ENCODE assay signal across 8 cellular contexts in the genomic region with DNA sequence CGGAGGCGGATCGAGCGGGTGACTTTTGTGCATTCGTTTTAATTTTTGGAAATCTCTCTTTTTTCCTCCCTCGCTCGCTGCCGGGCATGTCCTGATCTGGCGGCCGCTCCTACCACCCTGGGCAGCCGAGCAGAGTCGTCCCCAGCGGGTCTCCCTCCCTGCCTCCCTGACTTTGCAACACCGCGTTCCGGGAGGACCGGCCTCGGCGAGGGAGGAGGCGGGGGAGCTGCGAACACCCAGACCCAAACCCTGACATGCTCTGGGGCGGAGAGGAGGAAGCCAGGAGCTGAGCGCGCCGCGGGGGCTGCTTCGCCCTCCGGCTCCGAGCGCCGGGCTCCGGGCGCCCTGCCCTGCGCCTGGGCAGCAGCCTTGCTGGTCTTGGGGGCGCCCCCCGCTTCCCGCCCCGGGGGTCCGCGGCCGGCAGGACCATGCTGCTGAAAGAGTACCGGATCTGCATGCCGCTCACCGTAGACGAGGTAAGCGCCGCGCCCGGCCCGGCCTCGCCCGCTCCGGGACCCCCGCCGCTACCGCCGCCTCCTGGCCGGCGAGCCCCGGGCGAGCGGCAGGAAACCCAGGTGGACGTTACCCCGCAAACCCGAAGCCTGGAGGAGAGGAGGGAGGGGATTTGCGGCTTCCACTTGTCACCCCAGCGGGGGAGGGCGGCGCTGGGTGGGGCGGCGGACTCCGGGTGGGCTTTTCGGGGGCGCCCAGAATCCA. TPM values are rescaled to one million over a fixed set of nuclear protein-coding genes. Genes with fewer than 3 reads are reported as not detected.
DNase-seq lines count a peak whose midpoint lies in the region; TF ChIP-seq lines count a peak whose summit lies in the region.

No MANE protein-coding gene starts in this region.

- POLR2A ChIA-PET in MCF 10A (lab: Yijun Ruan, JAX) = interaction anchor here (0.6 to 5.6 kb wide), 14 partner anchors 13 to 702 kb away, joined by 3 to 54 read pairs (median 4); partner anchors contain the start of genes NOL11 and PSMD12

- peak overlapping the region; percentile 59 to 92 (median 84) for H3K4me3 ChIP-seq in spleen

- no peak for TF ChIP-seq POLR2A in spleen (IDR thresholded peaks at IDR 0.05)

- H3K27ac Mint-ChIP-seq in IgD-negative memory B cell = peak overlapping the region; percentile 77 to 83 (median 78)
- no peak overlapping the region for H3K27ac Mint-ChIP-seq in MCF 10A (ENCODE audit: low read depth, unreplicated experiment)

- H3K4me1 ChIP-seq in spleen = peaks cover 9 to 76% (median 37%) of the 10 kb centered on the region in 6 donors

- H3K9me3 Mint-ChIP-seq in IgD-negative memory B cell (no peaks in the 10 kb centered on the region), MCF 10A (ENCODE audit: unreplicated experiment) (no peaks in the 10 kb centered on the region)

- DNase-seq in AG08396 (ENCODE audit: low spot score) (peak; percentile 63), GM19238 (ENCODE audit: insufficient read length, low spot score) (peak; percentile 55), T1000 (lab: John Stamatoyannopoulos, UW) (peak; percentile 17), MCF 10A (ENCODE audit: unreplicated experiment) (peak; percentile 35), iPS-NIHi11 (ENCODE audit: low spot score) (peak; percentile 55), spleen (peak; percentile 92), superior temporal gyrus (ENCODE audit: extremely low spot score) (no peak)

- H3K27me3 ChIP-seq in spleen (replicated peaks in 1 of 7) = no peaks in the 10 kb centered on the region

- H3K9me3 ChIP-seq in spleen = no peaks in the 10 kb centered on the region

- peak; percentile 15 for TF ChIP-seq CTCF in MCF 10A (IDR thresholded peaks at IDR 0.05; ENCODE audit: unreplicated experiment)
- no peak for TF ChIP-seq CTCF in spleen (IDR thresholded peaks at IDR 0.05 in 8 of 11, conservative IDR thresholded peaks at IDR 0.05 in 3 of 11)

- peaks cover 0 to 5% (median 0%) of the 10 kb centered on the region in 6 donors for H3K36me3 ChIP-seq in spleen

- H3K36me3 Mint-ChIP-seq in IgD-negative memory B cell (no peaks in the 10 kb centered on the region), MCF 10A (ENCODE audit: insufficient read depth, unreplicated experiment) (no peaks in the 10 kb centered on the region)

- no peaks in the 10 kb centered on the region for H3K27me3 Mint-ChIP-seq in IgD-negative memory B cell
- H3K27me3 Mint-ChIP-seq in MCF 10A (ENCODE audit: insufficient read depth, unreplicated experiment) = no peaks in the 10 kb centered on the region

- WGBS in spleen, 5 donors = 0 to 1% (median 0%) methylated on average over 27 to 74 of the region's 74 CpGs

- H3K4me3 Mint-ChIP-seq in IgD-negative memory B cell = peak overlapping the region; percentile 89 to 98 (median 92)
- H3K4me3 Mint-ChIP-seq in MCF 10A (ENCODE audit: unreplicated experiment) = peak overlapping the region; percentile 75

- H3K4me1 Mint-ChIP-seq in IgD-negative memory B cell (peaks cover 25 to 31% (median 28%) of the 10 kb centered on the region in 3 donors), MCF 10A (ENCODE audit: insufficient read depth, unreplicated experiment) (peaks cover 14% of the 10 kb centered on the region)

- no TSS peak for BruUV-seq in MCF 10A (replicated peaks; lab: Mats Ljungman, UMichigan)

- peak overlapping the region; percentile 85 to 95 (median 92) for H3K27ac ChIP-seq in spleen

- intact Hi-C loops in MCF 10A (cut with micrococcal nuclease) = loop anchor here (1.0 to 10.0 kb wide), 5 partner anchors 97 to 337 kb away; partner anchors contain the start of gene NOL11
- intact Hi-C loops in spleen (cut with DNase I; ENCODE audit: low total_unique reads) = loop anchor here (2.0 to 10.0 kb wide), 3 partner anchors 95 to 447 kb away; partner anchors contain the start of gene BPTF

- CTCF ChIA-PET in MCF 10A (lab: Yijun Ruan, JAX) = interaction anchor here (0.6 to 6.6 kb wide), 29 partner anchors 11 to 452 kb away, joined by 3 to 91 read pairs (median 6); partner anchors contain the start of gene PSMD12

RNA-seq across cellular contexts. Expression of gene PITPNC1, which starts 0.8 kb away (rescaled TPM):
- polyA plus RNA-seq in IgD-negative memory B cell (26.0 TPM), spleen (10 to 100 TPM in 1 of 3 donors, 1 to 10 TPM in 2; 5.8 to 14.5 (median 6.8) TPM)
- total RNA-seq in MCF 10A (2022) (28.3 and 40.1 TPM in 2 replicates), spleen (10 to 100 TPM; 12.6 to 33.8 (median 23.9) TPM)

RNA-seq across cellular contexts. Expression of gene PSMD12, which starts 11.5 kb away (rescaled TPM):
- polyA plus RNA-seq in IgD-negative memory B cell (30.1 TPM), spleen (10 to 100 TPM; 13.8 to 17.0 (median 15.5) TPM)
- total RNA-seq in MCF 10A (2022) (93.1 and 107 TPM in 2 replicates), spleen (10 to 100 TPM; 24.6 to 46.4 (median 36.5) TPM)
